In the genomic region with DNA sequence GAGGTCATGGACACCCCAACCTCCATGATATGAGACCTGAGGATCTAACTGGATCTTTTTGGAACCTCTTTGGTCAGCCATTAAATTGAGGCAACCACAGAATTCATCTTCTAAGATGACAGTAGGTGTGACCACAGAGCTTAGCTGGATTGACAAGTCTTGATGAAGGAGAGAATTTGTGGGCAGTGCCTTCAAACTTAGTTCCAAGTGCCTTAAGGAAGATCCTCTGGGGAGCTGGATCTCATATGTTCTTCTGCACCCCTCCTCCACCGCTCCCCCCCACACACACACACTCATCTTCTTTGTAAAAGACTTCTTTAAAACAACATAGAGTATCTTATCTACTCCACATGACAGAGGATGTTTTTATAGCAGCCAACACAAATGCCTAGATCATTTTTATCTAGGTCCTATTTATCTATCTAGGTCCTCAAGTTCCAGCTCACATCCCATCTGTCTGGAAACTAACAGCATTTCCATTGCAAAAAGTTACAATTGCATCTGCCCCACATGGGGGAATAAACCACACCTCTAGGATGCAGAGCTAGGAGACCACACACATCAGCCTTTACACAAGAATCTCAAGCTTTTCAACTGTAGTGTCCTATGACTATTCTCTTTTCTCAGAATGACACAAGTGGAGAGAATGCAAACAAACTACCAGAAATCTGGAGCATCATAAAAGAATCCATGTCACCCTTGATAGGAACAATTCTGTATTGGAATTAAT, we compare ENCODE assay signal across 9 cellular contexts. TPM values are rescaled to one million over a fixed set of nuclear protein-coding genes. Genes with fewer than 3 reads are reported as not detected.
DNase-seq lines count a peak whose midpoint lies in the region; ATAC-seq, FAIRE-seq and TF ChIP-seq lines count a peak whose summit lies in the region.
"Had no signal": no experiment of that assay in that cellular context is flagged by ENCODE, and none has a peak within 500 bp of the region (broad histone marks: within the 10 kb centered on the region; RNA-seq: fewer than 3 reads in every experiment).

No MANE protein-coding gene starts in this region.

- CTCF ChIA-PET in activated CD8-positive, alpha-beta T cell treated with anti-CD3 and anti-CD28 coated beads for 36 hours (lab: Charles Lee): interaction anchor here (1.0 to 1.5 kb wide), 4 partner anchors 40 to 124 kb away, joined by 3 to 4 read pairs (median 4); no protein-coding TSS in a partner anchor
- CTCF ChIA-PET in activated CD8-positive, alpha-beta T cell treated with anti-CD3 and anti-CD28 coated beads, Interleukin-2, amount 10 ng/mL, durations not matched to agents 7 days and 5 days (lab: Charles Lee): interaction anchor here (0.8 to 1.1 kb wide), 2 partner anchors 11 to 39 kb away, joined by 3 to 5 read pairs; no protein-coding TSS in a partner anchor

- no peak for FAIRE-seq in astrocyte (lab: Jason Lieb, UNC)

- no peak for DNase-seq in activated CD8-positive, alpha-beta T cell treated with anti-CD3 and anti-CD28 coated beads for 36 hours
- no peak for DNase-seq in activated CD8-positive, alpha-beta T cell treated with anti-CD3 and anti-CD28 coated beads, Interleukin-2, amount 10 ng/mL, durations not matched to agents 7 days and 5 days
- DNase-seq in astrocyte (ENCODE audit: low read depth) (peak; percentile 86), SIG-M5 treated with dmso at 0.1 percent for 504 hours (lab: John Stamatoyannopoulos, UW; ENCODE audit: unreplicated experiment) (no peak), activated gamma-delta T cell (lab: John Stamatoyannopoulos, UW) (no peak), NCI-H2227 (lab: John Stamatoyannopoulos, UW; ENCODE audit: unreplicated experiment) (no peak)
- DNase-seq: NCI-H1417 treated with DMSO at 0.1 percent for 48 hours had no signal

- H3K36me3 ChIP-seq in astrocyte (ENCODE audit: insufficient read depth, low read length): no peaks in the 10 kb centered on the region
- H3K36me3 ChIP-seq in skeletal muscle satellite cell (ENCODE audit: insufficient read depth, low read length): no peaks in the 10 kb centered on the region

- POLR2A ChIA-PET in activated CD8-positive, alpha-beta T cell treated with anti-CD3 and anti-CD28 coated beads for 36 hours (lab: Charles Lee): no interaction called here
- POLR2A ChIA-PET in activated CD8-positive, alpha-beta T cell treated with anti-CD3 and anti-CD28 coated beads, Interleukin-2, amount 10 ng/mL, durations not matched to agents 7 days and 5 days (lab: Charles Lee): no interaction called here

- no peak overlapping the region for H3K4me3 Mint-ChIP-seq in activated CD8-positive, alpha-beta T cell treated with anti-CD3 and anti-CD28 coated beads for 36 hours
- H3K4me3 Mint-ChIP-seq in activated CD8-positive, alpha-beta T cell treated with anti-CD3 and anti-CD28 coated beads, Interleukin-2, amount 10 ng/mL, durations not matched to agents 7 days and 5 days: no peak overlapping the region
- H3K4me3 Mint-ChIP-seq in astrocyte (ENCODE audit: unreplicated experiment): peak overlapping the region; percentile 69

- H3K4me1 Mint-ChIP-seq in activated CD8-positive, alpha-beta T cell treated with anti-CD3 and anti-CD28 coated beads for 36 hours (ENCODE audit: low read depth): peaks cover 2% of the 10 kb centered on the region
- peaks cover 13% of the 10 kb centered on the region for H3K4me1 Mint-ChIP-seq in activated CD8-positive, alpha-beta T cell treated with anti-CD3 and anti-CD28 coated beads, Interleukin-2, amount 10 ng/mL, durations not matched to agents 7 days and 5 days (ENCODE audit: low read depth)
- H3K4me1 Mint-ChIP-seq in astrocyte (ENCODE audit: low read depth, unreplicated experiment): peaks cover 71% of the 10 kb centered on the region

- H3K9ac ChIP-seq in astrocyte (ENCODE audit: low read length) (peak overlapping the region; percentile 77), skeletal muscle satellite cell (ENCODE audit: low read depth, low read length) (peak overlapping the region; percentile 36)

- H3K27me3 Mint-ChIP-seq in activated CD8-positive, alpha-beta T cell treated with anti-CD3 and anti-CD28 coated beads for 36 hours: peaks cover 2% of the 10 kb centered on the region
- H3K27me3 Mint-ChIP-seq in activated CD8-positive, alpha-beta T cell treated with anti-CD3 and anti-CD28 coated beads, Interleukin-2, amount 10 ng/mL, durations not matched to agents 7 days and 5 days (ENCODE audit: low read depth): peaks cover 18% of the 10 kb centered on the region
- H3K27me3 Mint-ChIP-seq in astrocyte (ENCODE audit: low read depth, unreplicated experiment): no peaks in the 10 kb centered on the region

- H3K9me3 Mint-ChIP-seq in activated CD8-positive, alpha-beta T cell treated with anti-CD3 and anti-CD28 coated beads for 36 hours: no peaks in the 10 kb centered on the region
- no peaks in the 10 kb centered on the region for H3K9me3 Mint-ChIP-seq in activated CD8-positive, alpha-beta T cell treated with anti-CD3 and anti-CD28 coated beads, Interleukin-2, amount 10 ng/mL, durations not matched to agents 7 days and 5 days (ENCODE audit: insufficient read depth)
- H3K9me3 Mint-ChIP-seq in astrocyte (ENCODE audit: unreplicated experiment): no peaks in the 10 kb centered on the region

- ATAC-seq in activated CD8-positive, alpha-beta T cell treated with anti-CD3 and anti-CD28 coated beads for 36 hours: peak; percentile 73
- no peak for ATAC-seq in activated CD8-positive, alpha-beta T cell treated with anti-CD3 and anti-CD28 coated beads, Interleukin-2, amount 10 ng/mL, durations not matched to agents 7 days and 5 days
- peak; percentile 59 for ATAC-seq in HG02981 (IDR thresholded peaks at IDR 0.05; ENCODE audit: unreplicated experiment)

- H3K27me3 ChIP-seq in astrocyte (ENCODE audit: insufficient read depth, low read length) (no peaks in the 10 kb centered on the region), skeletal muscle satellite cell (ENCODE audit: control insufficient read depth, insufficient read depth, low read length) (no peaks in the 10 kb centered on the region)

- H3K4me2 ChIP-seq in astrocyte (ENCODE audit: low read length) (peak overlapping the region; percentile 80), skeletal muscle satellite cell (ENCODE audit: low read length) (peak overlapping the region; percentile 63)

- intact Hi-C loops in activated CD8-positive, alpha-beta T cell treated with anti-CD3 and anti-CD28 coated beads for 36 hours (cut with micrococcal nuclease): no loop called here

- no peak overlapping the region for H3K27ac Mint-ChIP-seq in activated CD8-positive, alpha-beta T cell treated with anti-CD3 and anti-CD28 coated beads for 36 hours
- no peak overlapping the region for H3K27ac Mint-ChIP-seq in activated CD8-positive, alpha-beta T cell treated with anti-CD3 and anti-CD28 coated beads, Interleukin-2, amount 10 ng/mL, durations not matched to agents 7 days and 5 days
- H3K27ac Mint-ChIP-seq in astrocyte (ENCODE audit: unreplicated experiment): peak overlapping the region; percentile 92

- no peaks in the 10 kb centered on the region for H3K36me3 Mint-ChIP-seq in activated CD8-positive, alpha-beta T cell treated with anti-CD3 and anti-CD28 coated beads for 36 hours (ENCODE audit: low read depth)
- no peaks in the 10 kb centered on the region for H3K36me3 Mint-ChIP-seq in activated CD8-positive, alpha-beta T cell treated with anti-CD3 and anti-CD28 coated beads, Interleukin-2, amount 10 ng/mL, durations not matched to agents 7 days and 5 days (ENCODE audit: low read depth)
- H3K36me3 Mint-ChIP-seq in astrocyte (ENCODE audit: low read depth, unreplicated experiment): peaks cover 12% of the 10 kb centered on the region

- no peak for TF ChIP-seq CTCF in activated CD8-positive, alpha-beta T cell treated with anti-CD3 and anti-CD28 coated beads for 36 hours (IDR thresholded peaks at IDR 0.05)
- no peak for TF ChIP-seq CTCF in astrocyte (IDR thresholded peaks at IDR 0.05; ENCODE audit: insufficient read depth, low read depth, low read length)

- H3K4me3 ChIP-seq in astrocyte (ENCODE audit: insufficient read depth, low read depth, low read length) (peak overlapping the region; percentile 15), skeletal muscle satellite cell (ENCODE audit: low read length) (no peak overlapping the region)

- peaks cover 54% of the 10 kb centered on the region for H4K20me1 ChIP-seq in astrocyte (ENCODE audit: insufficient read depth, low read length)

- peaks cover 65% of the 10 kb centered on the region for H3K4me1 ChIP-seq in astrocyte (ENCODE audit: insufficient read depth, low read length)
- H3K4me1 ChIP-seq in skeletal muscle satellite cell (ENCODE audit: control insufficient read depth, insufficient read depth, low read length): peaks cover 76% of the 10 kb centered on the region

- no peaks in the 10 kb centered on the region for H3K9me3 ChIP-seq in astrocyte (ENCODE audit: insufficient read depth, low read depth, low read length)
- H3K9me3 ChIP-seq in skeletal muscle satellite cell (replicated peaks; ENCODE audit: low read length): no peaks in the 10 kb centered on the region

- H3K27ac ChIP-seq in astrocyte (ENCODE audit: low read depth, low read length): peak overlapping the region; percentile 95

- H2AFZ ChIP-seq in astrocyte (ENCODE audit: low read depth, low read length): no peak overlapping the region

- peaks cover 88% of the 10 kb centered on the region for H3K79me2 ChIP-seq in astrocyte (ENCODE audit: insufficient read depth, low read length)

RNA-seq across cellular contexts. Expression of a gene that starts 37.4 kb away (rescaled TPM):
- under 1 TPM; 0.40 to 0.63 TPM for total RNA-seq in activated CD8-positive, alpha-beta T cell treated with anti-CD3 and anti-CD28 coated beads for 36 hours
- under 1 TPM; 0.31 to 0.53 TPM for total RNA-seq in activated CD8-positive, alpha-beta T cell treated with anti-CD3 and anti-CD28 coated beads, Interleukin-2, amount 10 ng/mL, durations not matched to agents 7 days and 5 days
- total RNA-seq in astrocyte: 94.3 and 105 TPM in 2 replicates
- total RNA-seq in skeletal muscle satellite cell (2012; rRNA removed): 64.1 and 99.2 TPM in 2 replicates

Comparison
In these comparisons a context has a peak if more than half of its experiments do, and no peak if none do; other contexts are left out.
1. RNA of a gene that starts 37.4 kb away (total RNA-seq): 94.3 to 105 TPM in astrocyte; 0.40 to 0.63 TPM in activated CD8-positive, alpha-beta T cell treated with anti-CD3 and anti-CD28 coated beads for 36 hours and 0.31 to 0.53 TPM in activated CD8-positive, alpha-beta T cell treated with anti-CD3 and anti-CD28 coated beads, Interleukin-2, amount 10 ng/mL, durations not matched to agents 7 days and 5 days; every median in the first group is over 10 times any median in the second.